ENCODE assay signal across 22 cellular contexts in genomic region chr7:157646551-157646950, GRCh38.
DNase-seq lines count a peak whose midpoint lies in the region; ATAC-seq, FAIRE-seq and TF ChIP-seq lines count a peak whose summit lies in the region.
"Had no signal": no experiment of that assay in that cellular context is flagged by ENCODE, and none has a peak within 500 bp of the region (broad histone marks: within the 10 kb centered on the region; RNA-seq: fewer than 3 reads in every experiment).

No MANE protein-coding gene starts in this region.

- H3K9ac ChIP-seq in DND-41 (ENCODE audit: low read depth, low read length), result no peak overlapping the region
- no peak overlapping the region for H3K9ac ChIP-seq in H1 (replicated peaks in 1 of 4; ENCODE audit: extremely low read depth in 1 of 4, low read depth in 3 of 4, low read length in 3 of 4)

- no peak overlapping the region for H3K4me2 ChIP-seq in DND-41 (ENCODE audit: insufficient read depth, low read length)
- no peak overlapping the region for H3K4me2 ChIP-seq in H1 (ENCODE audit: insufficient read depth in 1 of 2, low read depth in 2 of 2, low read length in 2 of 2)
- no peak overlapping the region for H3K4me2 ChIP-seq in osteoblast (ENCODE audit: insufficient read depth, low read length)
- H3K4me2 ChIP-seq: A549 had no signal

- no peak for TF ChIP-seq EP300 in H1 (IDR thresholded peaks at IDR 0.05; ENCODE audit: borderline replicate concordance in 1 of 2, low read depth in 2 of 2, low read length in 2 of 2)

- TF ChIP-seq CTCF in natural killer cell (IDR thresholded peaks at IDR 0.05) (no peak), DND-41 (IDR thresholded peaks at IDR 0.05; ENCODE audit: borderline replicate concordance, extremely low read depth, low read length, poor library complexity, severe bottlenecking) (no peak), H1 (IDR thresholded peaks at IDR 0.05; ENCODE audit: control extremely low read depth in 1 of 3, insufficient read depth in 1 of 3, low read depth in 1 of 3, low read length in 3 of 3) (no peak), osteoblast (IDR thresholded peaks at IDR 0.05; ENCODE audit: extremely low read depth, low read depth, low read length) (no peak), WTC11 (IDR thresholded peaks at IDR 0.05) (no peak)

- peaks cover 12% of the 10 kb centered on the region for H3K4me1 ChIP-seq in DND-41 (ENCODE audit: insufficient read depth, low read length)
- H3K4me1 ChIP-seq in H1 (replicated peaks in 1 of 4; ENCODE audit: control insufficient read depth in 3 of 4, insufficient read depth in 4 of 4, low read length in 3 of 4), result no peaks in the 10 kb centered on the region
- no peaks in the 10 kb centered on the region for H3K4me1 ChIP-seq in osteoblast (ENCODE audit: insufficient read depth, low read length)
- H3K4me1 ChIP-seq: A549 had no signal

- H3K27me3 Mint-ChIP-seq in natural killer cell treated with Interleukin-12 subunit alpha and Interleukin-12 subunit beta and Interleukin-15 and Interleukin-18, amount 100 ng/mL, for 72 hours, result peaks cover 0 to 3% of the 10 kb centered on the region in 2 donors
- H3K27me3 Mint-ChIP-seq in natural killer cell (ENCODE audit: low read depth in 2 of 2), result peaks cover 0 to 5% of the 10 kb centered on the region in 2 donors
- H3K27me3 Mint-ChIP-seq in WTC11 (ENCODE audit: low read depth), result no peaks in the 10 kb centered on the region; the same call in 1 of the 2 replicates

- WGBS in H1 (ENCODE audit: extremely low coverage in 1 of 2, insufficient coverage in 1 of 2, insufficient read length in 1 of 2, insufficient replicate concordance in 2 of 2, low coverage in 1 of 2, low lambda C conversion rate in 2 of 2, missing lambda C conversion rate in 1 of 2), 2 experiments, result 90% methylated on average over 7 of the region's 13 CpGs; no CpG with 5 or more reads in 1 of the 2 experiments

- H3K23ac ChIP-seq in H1 (ENCODE audit: insufficient read length), result no peak overlapping the region

- H2AK5ac ChIP-seq in H1 (ENCODE audit: low read depth, low read length), result no peak overlapping the region

- no peak overlapping the region for H3K27ac Mint-ChIP-seq in natural killer cell treated with Interleukin-12 subunit alpha and Interleukin-12 subunit beta and Interleukin-15 and Interleukin-18, amount 100 ng/mL, for 72 hours
- H3K27ac Mint-ChIP-seq in natural killer cell (no peak overlapping the region), WTC11 (no peak overlapping the region)
- H3K27ac Mint-ChIP-seq: CD4-positive, alpha-beta memory T cell had no signal

- no peak overlapping the region for H2BK5ac ChIP-seq in H1 (ENCODE audit: low read depth, low read length)

- no peak overlapping the region for H3K4ac ChIP-seq in H1 (replicated peaks; ENCODE audit: insufficient read length, low read depth, low read length)

- no peaks in the 10 kb centered on the region for H3K36me3 Mint-ChIP-seq in natural killer cell treated with Interleukin-12 subunit alpha and Interleukin-12 subunit beta and Interleukin-15 and Interleukin-18, amount 100 ng/mL, for 72 hours
- H3K36me3 Mint-ChIP-seq in natural killer cell, result no peaks in the 10 kb centered on the region
- H3K36me3 Mint-ChIP-seq in WTC11, result peaks cover 20% of the 10 kb centered on the region

- no peaks in the 10 kb centered on the region for H3K79me1 ChIP-seq in H1 (ENCODE audit: low read depth, low read length)

- no peak for TF ChIP-seq POLR2A in H1 (IDR thresholded peaks at IDR 0.05; ENCODE audit: control extremely low read depth in 1 of 2, low read depth in 2 of 2, low read length in 2 of 2)

- H3K36me3 ChIP-seq in DND-41 (ENCODE audit: insufficient read depth, low read length), result peaks cover 80% of the 10 kb centered on the region
- no peaks in the 10 kb centered on the region; a peak in 1 of 8 replicates for H3K36me3 ChIP-seq in H1 (ENCODE audit: control insufficient read depth in 2 of 4, insufficient read depth in 4 of 4, low read length in 3 of 4)
- no peaks in the 10 kb centered on the region for H3K36me3 ChIP-seq in osteoblast (ENCODE audit: insufficient read depth, low read length)

- H2BK20ac ChIP-seq in H1 (ENCODE audit: low read length), result no peak overlapping the region

- H3K4me3 ChIP-seq in DND-41 (ENCODE audit: low read depth in 1 of 2, low read length in 2 of 2) (no peak overlapping the region), H1 (ENCODE audit: extremely low read depth in 1 of 4, insufficient read depth in 2 of 4, low read depth in 3 of 4, low read length in 4 of 4) (no peak overlapping the region), osteoblast (ENCODE audit: insufficient read depth, low read length) (no peak overlapping the region)
- H3K4me3 ChIP-seq: A549 had no signal

- no peak overlapping the region for H2BK12ac ChIP-seq in H1 (ENCODE audit: low read depth, low read length)

- H3K79me2 ChIP-seq in DND-41 (ENCODE audit: insufficient read depth, low read length) (peaks cover 45% of the 10 kb centered on the region), H1 (ENCODE audit: control insufficient read depth in 1 of 2, insufficient read depth in 2 of 2, low read length in 2 of 2) (no peaks in the 10 kb centered on the region), osteoblast (ENCODE audit: insufficient read depth, low read length) (no peaks in the 10 kb centered on the region)

- DNase-seq in natural killer cell treated with Interleukin-12 subunit alpha and Interleukin-12 subunit beta and Interleukin-15 and Interleukin-18, amount 100 ng/mL, for 72 hours (ENCODE audit: low spot score), result peak; percentile 46
- DNase-seq in natural killer cell, result no peak
- DNase-seq in DND-41, result no peak
- no peak for DNase-seq in H1 (ENCODE audit: low read depth in 1 of 2, low spot score in 2 of 2)
- DNase-seq in osteoblast (ENCODE audit: insufficient read length, low spot score, missing footprints), result peak; percentile 39
- DNase-seq in WTC11 (ENCODE audit: low spot score), result no peak
- DNase-seq in foreskin melanocyte, result no peak
- DNase-seq: 8988T; ACHN; AML-193; CD4-positive, alpha-beta memory T cell; COR-L47; DMS 273 treated with DMSO at 0.1 percent for 48 hours; DMS79; GF-D8; GOT3; H7; HCEC 1CT had no signal

- H3K56ac ChIP-seq in H1 (replicated peaks; ENCODE audit: insufficient read length, low read depth, low read length), result no peak overlapping the region

- FAIRE-seq in H1 (lab: Jason Lieb, UNC), result no peak
- FAIRE-seq: A549, GM12891, GM18507 had no signal

- H4K20me1 ChIP-seq in DND-41 (ENCODE audit: insufficient read depth, low read length) (peaks cover 9% of the 10 kb centered on the region), H1 (replicated peaks in 1 of 2; ENCODE audit: control insufficient read depth in 1 of 2, insufficient read depth in 2 of 2, low read length in 2 of 2) (peaks cover 0 to 2% of the 10 kb centered on the region in 2 experiments), osteoblast (ENCODE audit: insufficient read depth, low read length) (no peaks in the 10 kb centered on the region)

- H4K8ac ChIP-seq in H1 (ENCODE audit: extremely low read depth, insufficient read depth, low read length), result 0 out of 2 replicates have a peak overlapping the region, but pooled peaks have one; percentile 5

- H4K5ac ChIP-seq in H1 (ENCODE audit: insufficient read length, low read depth, low read length), result no peak overlapping the region

- peak overlapping the region; percentile 60 for H3K27ac ChIP-seq in DND-41 (ENCODE audit: low read length)
- H3K27ac ChIP-seq in H1 (ENCODE audit: low read depth, low read length), result no peak overlapping the region
- no peak overlapping the region for H3K27ac ChIP-seq in osteoblast (ENCODE audit: low read depth, low read length)
- H3K27ac ChIP-seq: A549 had no signal

- no peaks in the 10 kb centered on the region for H3K4me1 Mint-ChIP-seq in natural killer cell treated with Interleukin-12 subunit alpha and Interleukin-12 subunit beta and Interleukin-15 and Interleukin-18, amount 100 ng/mL, for 72 hours (ENCODE audit: low read depth in 2 of 2)
- H3K4me1 Mint-ChIP-seq in natural killer cell, result no peaks in the 10 kb centered on the region
- H3K4me1 Mint-ChIP-seq in WTC11, result no peaks in the 10 kb centered on the region

- H2BK15ac ChIP-seq in H1 (ENCODE audit: low read length), result no peak overlapping the region

- TF ChIP-seq RAD21 in H1 (IDR thresholded peaks at IDR 0.05 in 1 of 2, conservative IDR thresholded peaks at IDR 0.05 in 1 of 2; ENCODE audit: low read depth in 2 of 2, low read length in 2 of 2), result no peak

- intact Hi-C loops in natural killer cell (cut with micrococcal nuclease), result no loop called here

- H3K27me3 ChIP-seq in DND-41 (ENCODE audit: insufficient read depth, low read length, poor library complexity) (no peaks in the 10 kb centered on the region), H1 (replicated peaks in 1 of 4; ENCODE audit: control insufficient read depth in 3 of 4, extremely low read depth in 1 of 4, insufficient read depth in 3 of 4, low read length in 3 of 4) (no peaks in the 10 kb centered on the region), osteoblast (ENCODE audit: insufficient read depth, low read length) (no peaks in the 10 kb centered on the region)

- CTCF ChIA-PET in H1 (lab: Charles Lee; ENCODE audit: partially characterized antibody), result no interaction called here
- CTCF ChIA-PET in WTC11 (lab: Charles Lee), result no interaction called here

- H4K91ac ChIP-seq in H1 (replicated peaks; ENCODE audit: insufficient read length, low read length), result no peak overlapping the region

- H2BK120ac ChIP-seq in H1 (replicated peaks; ENCODE audit: low read depth, low read length), result no peak overlapping the region

- no peaks in the 10 kb centered on the region for H3K9me3 Mint-ChIP-seq in natural killer cell treated with Interleukin-12 subunit alpha and Interleukin-12 subunit beta and Interleukin-15 and Interleukin-18, amount 100 ng/mL, for 72 hours
- no peaks in the 10 kb centered on the region for H3K9me3 Mint-ChIP-seq in natural killer cell
- peaks cover 23% of the 10 kb centered on the region for H3K9me3 Mint-ChIP-seq in WTC11

- no peak overlapping the region for H3K18ac ChIP-seq in H1 (ENCODE audit: extremely low read depth, low read length)

- H3K9me3 ChIP-seq in DND-41 (ENCODE audit: insufficient read depth, low read length, severe bottlenecking), result peaks cover 17% of the 10 kb centered on the region
- H3K9me3 ChIP-seq in H1 (ENCODE audit: insufficient read depth in 2 of 2, low read depth in 1 of 2, low read length in 1 of 2), result peaks cover under 1 to 8% of the 10 kb centered on the region in 2 experiments; a peak in 2 of 4 replicates
- peaks cover 2% of the 10 kb centered on the region for H3K9me3 ChIP-seq in osteoblast (ENCODE audit: low read depth, low read length)

- POLR2A ChIA-PET in H1 (lab: Charles Lee; ENCODE audit: partially characterized antibody) (no interaction called here), WTC11 (lab: Charles Lee) (no interaction called here)

- H3K14ac ChIP-seq in H1 (ENCODE audit: insufficient read length), result no peak overlapping the region

- no peak overlapping the region for H2AFZ ChIP-seq in DND-41 (ENCODE audit: low read depth, low read length)
- no peak overlapping the region for H2AFZ ChIP-seq in H1 (ENCODE audit: low read length)
- no peak overlapping the region for H2AFZ ChIP-seq in osteoblast (ENCODE audit: low read length)

- no peak overlapping the region for H3K4me3 Mint-ChIP-seq in natural killer cell treated with Interleukin-12 subunit alpha and Interleukin-12 subunit beta and Interleukin-15 and Interleukin-18, amount 100 ng/mL, for 72 hours
- H3K4me3 Mint-ChIP-seq in natural killer cell, result no peak overlapping the region
- no peak overlapping the region for H3K4me3 Mint-ChIP-seq in WTC11
- H3K4me3 Mint-ChIP-seq: CD4-positive, alpha-beta memory T cell had no signal

- no peak for ATAC-seq in natural killer cell treated with Interleukin-12 subunit alpha and Interleukin-12 subunit beta and Interleukin-15 and Interleukin-18, amount 100 ng/mL, for 72 hours
- ATAC-seq in natural killer cell (no peak), DND-41 (ENCODE audit: insufficient read depth, low read depth) (no peak), WTC11 (no peak), HG03378 (IDR thresholded peaks at IDR 0.05; ENCODE audit: unreplicated experiment) (no peak)
- ATAC-seq: A549 had no signal

- H3K23me2 ChIP-seq in H1 (ENCODE audit: low read depth, low read length), result no peaks in the 10 kb centered on the region

Comparison
In these comparisons a context has a peak if more than half of its experiments do, and no peak if none do; other contexts are left out.
1. DNase-seq: peak in natural killer cell treated with Interleukin-12 subunit alpha and Interleukin-12 subunit beta and Interleukin-15 and Interleukin-18, amount 100 ng/mL, for 72 hours (single experiment) and osteoblast (single experiment); none in natural killer cell (single experiment), DND-41 (single experiment), H1 (0 of 2), WTC11 (single experiment) and foreskin melanocyte (single experiment).